Comparison of ENCODE assay signal across 27 cellular contexts in the genomic region with DNA sequence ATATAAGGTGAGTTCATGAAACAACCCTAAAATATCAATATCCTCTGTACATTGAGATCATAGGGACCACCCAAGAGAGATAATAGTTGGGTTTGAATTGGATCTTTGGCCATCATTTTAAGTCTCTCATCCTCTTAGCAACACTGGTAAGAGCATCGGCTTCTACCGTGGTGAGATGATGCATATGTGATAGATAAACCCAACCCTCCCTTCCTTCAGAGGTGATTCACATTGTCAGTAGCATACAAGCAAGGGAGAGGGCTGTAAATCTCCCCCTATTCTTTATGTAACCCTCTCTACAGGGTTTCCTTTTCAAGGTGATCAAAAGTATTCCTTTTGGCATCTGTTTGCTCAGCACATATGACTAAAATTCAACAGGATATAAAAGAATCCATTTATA.
DNase-seq lines count a peak whose midpoint lies in the region; ATAC-seq and TF ChIP-seq lines count a peak whose summit lies in the region.
"Had no signal": no experiment of that assay in that cellular context is flagged by ENCODE, and none has a peak within 500 bp of the region (broad histone marks: within the 10 kb centered on the region; RNA-seq: fewer than 3 reads in every experiment).

No MANE protein-coding gene starts in this region.

- H3K4me3 ChIP-seq in right cardiac atrium (ENCODE audit: low read length): no peak overlapping the region
- H3K4me3 ChIP-seq: GM23248 had no signal

- H3K4me3 Mint-ChIP-seq in activated CD4-positive, alpha-beta T cell treated with anti-CD3 and anti-CD28 coated beads for 36 hours: no peak overlapping the region
- no peak overlapping the region for H3K4me3 Mint-ChIP-seq in CD4-positive, alpha-beta T cell
- H3K4me3 Mint-ChIP-seq in T-cell: no peak overlapping the region
- H3K4me3 Mint-ChIP-seq: CD14-positive monocyte, IgD-negative memory B cell had no signal

- H3K9me3 ChIP-seq in CD4-positive, alpha-beta T cell (ENCODE audit: control insufficient read depth, low read length): no peaks in the 10 kb centered on the region
- no peaks in the 10 kb centered on the region for H3K9me3 ChIP-seq in right cardiac atrium (ENCODE audit: control insufficient read depth, low read length)
- H3K9me3 ChIP-seq: BE2C had no signal

- no peaks in the 10 kb centered on the region for H3K27me3 ChIP-seq in CD4-positive, alpha-beta T cell (ENCODE audit: control insufficient read depth, insufficient read depth, low read length)
- H3K27me3 ChIP-seq in foreskin keratinocyte (no peaks in the 10 kb centered on the region), right cardiac atrium (ENCODE audit: control insufficient read depth, insufficient read depth) (no peaks in the 10 kb centered on the region)
- H3K27me3 ChIP-seq: BE2C had no signal

- peaks cover 63% of the 10 kb centered on the region for H3K4me1 Mint-ChIP-seq in activated CD4-positive, alpha-beta T cell treated with anti-CD3 and anti-CD28 coated beads for 36 hours
- peaks cover 83% of the 10 kb centered on the region for H3K4me1 Mint-ChIP-seq in CD4-positive, alpha-beta T cell (ENCODE audit: low read depth)
- H3K4me1 Mint-ChIP-seq in T-cell: peaks cover 60 to 72% (median 70%) of the 10 kb centered on the region in 3 donors

- H3K27ac Mint-ChIP-seq in activated CD4-positive, alpha-beta T cell treated with anti-CD3 and anti-CD28 coated beads for 36 hours: peak overlapping the region; percentile 20
- peak overlapping the region; percentile 75 for H3K27ac Mint-ChIP-seq in CD4-positive, alpha-beta T cell
- H3K27ac Mint-ChIP-seq in T-cell: peak overlapping the region; percentile 23 to 24
- H3K27ac Mint-ChIP-seq: CD14-positive monocyte had no signal

- no peaks in the 10 kb centered on the region for H3K27me3 Mint-ChIP-seq in activated CD4-positive, alpha-beta T cell treated with anti-CD3 and anti-CD28 coated beads for 36 hours
- no peaks in the 10 kb centered on the region for H3K27me3 Mint-ChIP-seq in CD4-positive, alpha-beta T cell
- H3K27me3 Mint-ChIP-seq in T-cell: no peaks in the 10 kb centered on the region
- H3K27me3 Mint-ChIP-seq: IgD-negative memory B cell had no signal

- H3K36me3 Mint-ChIP-seq in activated CD4-positive, alpha-beta T cell treated with anti-CD3 and anti-CD28 coated beads for 36 hours (ENCODE audit: low read depth): peaks cover 21% of the 10 kb centered on the region
- peaks cover 19% of the 10 kb centered on the region for H3K36me3 Mint-ChIP-seq in CD4-positive, alpha-beta T cell (ENCODE audit: low read depth)
- peaks cover 20% of the 10 kb centered on the region for H3K36me3 Mint-ChIP-seq in T-cell
- H3K36me3 Mint-ChIP-seq: CD14-positive monocyte had no signal

- no peak overlapping the region for H3K27ac ChIP-seq in CD4-positive, alpha-beta T cell (ENCODE audit: low read depth, low read length)
- H3K27ac ChIP-seq in foreskin keratinocyte (no peak overlapping the region), right cardiac atrium (ENCODE audit: low read length) (no peak overlapping the region)
- H3K27ac ChIP-seq: GM23248, HL-60, KMS-11 had no signal

- TF ChIP-seq CTCF in CD4-positive, alpha-beta T cell (IDR thresholded peaks at IDR 0.05): no peak
- no peak for TF ChIP-seq CTCF in foreskin keratinocyte (conservative IDR thresholded peaks at IDR 0.05)

- POLR2A ChIA-PET in activated CD4-positive, alpha-beta T cell treated with anti-CD3 and anti-CD28 coated beads for 36 hours (lab: Charles Lee): interaction anchor here (0.9 kb wide), 1 partner anchor 190 kb away, joined by 3 read pairs; no protein-coding TSS in a partner anchor
- POLR2A ChIA-PET in CD4-positive, alpha-beta T cell (lab: Charles Lee): no interaction called here
- POLR2A ChIA-PET in T-cell (lab: Charles Lee): no interaction called here

- WGBS in right cardiac atrium: 80% methylated on average over 2 of the region's 2 CpGs

- DNase-seq in activated CD4-positive, alpha-beta T cell treated with anti-CD3 and anti-CD28 coated beads for 36 hours: no peak
- DNase-seq in activated CD4-positive, alpha-beta T cell treated with anti-CD3 and anti-CD28 coated beads for 48 hours: no peak
- no peak for DNase-seq in CD4-positive, alpha-beta T cell
- no peak for DNase-seq in T-cell
- DNase-seq in foreskin keratinocyte: no peak
- DNase-seq in NCI-H2171 treated with DMSO at 0.1 percent for 48 hours (lab: John Stamatoyannopoulos, UW): no peak
- no peak for DNase-seq in right cardiac atrium
- DNase-seq in cortex of kidney (lab: John Stamatoyannopoulos, UW): no peak
- DNase-seq: 8988T, ACHN, BE2C, DMS53, GM23248, H7, NCI-H1048, NCI-H1417, NCI-H1694 treated with DMSO at 0.1 percent for 48 hours, NCI-H2081, NCI-H345, NCI-H510A treated with DMSO at 0.1 percent for 48 hours, NCI-H774, RPMI8226, SHP77 had no signal

- H3K9me3 Mint-ChIP-seq in activated CD4-positive, alpha-beta T cell treated with anti-CD3 and anti-CD28 coated beads for 36 hours (ENCODE audit: low read depth): no peaks in the 10 kb centered on the region
- no peaks in the 10 kb centered on the region for H3K9me3 Mint-ChIP-seq in CD4-positive, alpha-beta T cell
- H3K9me3 Mint-ChIP-seq in T-cell: no peaks in the 10 kb centered on the region
- H3K9me3 Mint-ChIP-seq: CD14-positive monocyte, IgD-negative memory B cell had no signal

- no peaks in the 10 kb centered on the region for H3K4me1 ChIP-seq in foreskin keratinocyte
- no peaks in the 10 kb centered on the region for H3K4me1 ChIP-seq in right cardiac atrium (ENCODE audit: control insufficient read depth, insufficient read depth, low read length)

- ATAC-seq in activated CD4-positive, alpha-beta T cell treated with anti-CD3 and anti-CD28 coated beads for 36 hours: peak; percentile 83
- peak; percentile 52 for ATAC-seq in CD4-positive, alpha-beta T cell (ENCODE audit: poor library complexity)
- peak in 3 of 4 experiments; percentile 56 to 63 (median 61) for ATAC-seq in T-cell (replicated peaks in 1 of 4)
- ATAC-seq in foreskin keratinocyte: peak; percentile 18
- no peak for ATAC-seq in right cardiac atrium

- CTCF ChIA-PET in activated CD4-positive, alpha-beta T cell treated with anti-CD3 and anti-CD28 coated beads for 36 hours (lab: Charles Lee): no interaction called here
- CTCF ChIA-PET in CD4-positive, alpha-beta T cell (lab: Charles Lee): no interaction called here
- CTCF ChIA-PET in T-cell (lab: Charles Lee): no interaction called here

- intact Hi-C loops in activated CD4-positive, alpha-beta T cell treated with anti-CD3 and anti-CD28 coated beads for 36 hours (cut with DNase I, micrococcal nuclease): no loop called here
- intact Hi-C loops in CD4-positive, alpha-beta T cell (cut with DNase I, micrococcal nuclease): no loop called here
- intact Hi-C loops in right cardiac atrium (cut with DNase I): no loop called here

Comparison
In these comparisons a context has a peak if more than half of its experiments do, and no peak if none do; other contexts are left out.
1. ATAC-seq: peak in activated CD4-positive, alpha-beta T cell treated with anti-CD3 and anti-CD28 coated beads for 36 hours (single experiment), CD4-positive, alpha-beta T cell (single experiment), T-cell (3 of 4) and foreskin keratinocyte (single experiment); none in right cardiac atrium (0 of 2).
2. H3K27ac Mint-ChIP-seq: peak in every context shown above with its lines; median percentile 75 in CD4-positive, alpha-beta T cell; 24 in T-cell; 20 in activated CD4-positive, alpha-beta T cell treated with anti-CD3 and anti-CD28 coated beads for 36 hours.